Comparison of ENCODE assay signal across 1 cellular context in genomic region chr20:36929691-36930090, GRCh38.
TF ChIP-seq lines count a peak whose summit lies in the region.

No MANE protein-coding gene starts in this region.

TF ChIP-seq in HepG2, 621 proteins besides CTCF, POLR2A, EP300 and RAD21:
- TF ChIP-seq SNAI1 (CRISPR knock-in tag; IDR thresholded peaks at IDR 0.05; ENCODE audit: borderline replicate concordance) (0 out of 2 replicates have a peak, but pooled peaks have one; percentile 55), POLR2AphosphoS5 (IDR thresholded peaks at IDR 0.05; ENCODE audit: low read depth, low read length) (no peak)
TF ChIP-seq in HepG2: peak in this region for 1.
